In genomic region chr2:100085744-100086143, GRCh38 we compare ENCODE assay signal across 2 cellular contexts. TPM values are rescaled to one million over a fixed set of nuclear protein-coding genes. Genes with fewer than 3 reads are reported as not detected.
"Had no signal": no experiment of that assay in that cellular context is flagged by ENCODE, and none has a peak within 500 bp of the region (broad histone marks: within the 10 kb centered on the region; RNA-seq: fewer than 3 reads in every experiment).

No MANE protein-coding gene starts in this region.

RNA-seq across cellular contexts. Expression of gene AFF3, which starts 56.6 kb away (rescaled TPM):
- total RNA-seq: dermis blood vessel endothelial cell, foreskin keratinocyte had no signal
- polyA plus RNA-seq: foreskin keratinocyte had no signal
